In the genomic region with DNA sequence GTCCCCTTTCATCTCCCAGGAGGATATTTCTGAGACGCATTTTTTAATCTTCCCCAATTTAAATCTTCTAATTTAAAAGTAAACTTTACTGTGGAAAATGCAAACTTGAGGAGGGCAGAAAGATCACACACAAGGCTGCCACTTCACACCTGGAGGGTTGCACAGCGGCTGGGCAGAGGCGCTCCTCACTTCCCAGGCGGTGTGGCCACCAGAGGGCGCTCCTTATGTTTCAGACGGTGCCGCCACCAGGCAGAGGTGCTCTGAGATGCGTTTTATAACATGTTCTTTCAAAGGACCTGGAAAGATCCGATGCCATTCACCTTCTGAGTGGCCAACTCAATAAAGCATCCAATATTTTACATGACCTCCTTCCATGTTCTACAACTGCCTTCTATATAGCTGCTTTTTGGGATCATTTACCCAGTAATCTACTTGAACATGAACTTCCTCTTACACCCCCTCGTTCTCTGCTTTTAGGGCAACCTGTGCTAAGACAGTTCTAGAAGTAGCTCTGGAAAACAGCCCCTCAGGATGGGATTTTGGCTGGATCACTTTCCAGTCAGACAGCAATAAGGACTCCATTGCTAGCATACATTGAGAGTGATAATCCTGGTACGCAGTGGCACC, we compare ENCODE assay signal across 9 cellular contexts. TPM values are rescaled to one million over a fixed set of nuclear protein-coding genes. Genes with fewer than 3 reads are reported as not detected.
A peak's percentile ranks its signal among the peaks of the same experiment; 100 is the strongest.
DNase-seq lines count a peak whose midpoint lies in the region; ATAC-seq, FAIRE-seq and TF ChIP-seq lines count a peak whose summit lies in the region.
"Had no signal": no experiment of that assay in that cellular context is flagged by ENCODE, and none has a peak within 500 bp of the region (broad histone marks: within the 10 kb centered on the region; RNA-seq: fewer than 3 reads in every experiment).

No MANE protein-coding gene starts in this region.

- no peaks in the 10 kb centered on the region for H3K36me3 Mint-ChIP-seq in CD14-positive monocyte
- no peaks in the 10 kb centered on the region for H3K36me3 Mint-ChIP-seq in activated CD4-positive, alpha-beta memory T cell treated with anti-CD3 and anti-CD28 coated beads, Interleukin-2, amount 10 ng/mL, durations not matched to agents 7 days and 5 days (ENCODE audit: low read depth)

- H3K4me1 Mint-ChIP-seq in CD14-positive monocyte, result no peaks in the 10 kb centered on the region
- no peaks in the 10 kb centered on the region for H3K4me1 Mint-ChIP-seq in activated CD4-positive, alpha-beta memory T cell treated with anti-CD3 and anti-CD28 coated beads, Interleukin-2, amount 10 ng/mL, durations not matched to agents 7 days and 5 days

- TF ChIP-seq CTCF in CD14-positive monocyte (IDR thresholded peaks at IDR 0.05), result peak; percentile 37

- H3K4me3 Mint-ChIP-seq in CD14-positive monocyte, result no peak overlapping the region
- no peak overlapping the region for H3K4me3 Mint-ChIP-seq in activated CD4-positive, alpha-beta memory T cell treated with anti-CD3 and anti-CD28 coated beads, Interleukin-2, amount 10 ng/mL, durations not matched to agents 7 days and 5 days
- H3K4me3 Mint-ChIP-seq: T-helper 1 cell treated with Interleukin-12 subunit alpha and Interleukin-12 subunit beta and Interleukin-4 antibody, amounts not matched to agents 30 μg/mL and 1 μg/mL, for 36 hours had no signal

- CTCF ChIA-PET in activated CD4-positive, alpha-beta memory T cell treated with anti-CD3 and anti-CD28 coated beads, Interleukin-2, amount 10 ng/mL, durations not matched to agents 7 days and 5 days (lab: Charles Lee), result interaction anchor here (0.9 to 1.0 kb wide), 2 partner anchors 9 to 15 kb away, joined by 3 to 4 read pairs; no protein-coding TSS in a partner anchor

- POLR2A ChIA-PET in activated CD4-positive, alpha-beta memory T cell treated with anti-CD3 and anti-CD28 coated beads, Interleukin-2, amount 10 ng/mL, durations not matched to agents 7 days and 5 days (lab: Charles Lee), result no interaction called here

- H3K9me3 Mint-ChIP-seq in CD14-positive monocyte, result peaks cover 18 to 31% (median 25%) of the 10 kb centered on the region in 7 donors
- peaks cover 13% of the 10 kb centered on the region for H3K9me3 Mint-ChIP-seq in activated CD4-positive, alpha-beta memory T cell treated with anti-CD3 and anti-CD28 coated beads, Interleukin-2, amount 10 ng/mL, durations not matched to agents 7 days and 5 days

- DNase-seq in CD14-positive monocyte (ENCODE audit: low spot score) (no peak), HT-29 (ENCODE audit: low spot score) (peak; percentile 80), left lobe of liver (ENCODE audit: low spot score) (peak; percentile 59), HTR-8/SVneo (ENCODE audit: insufficient read length, low spot score) (no peak), posterior cingulate gyrus (no peak), pons (ENCODE audit: low spot score) (no peak)
- DNase-seq in activated CD4-positive, alpha-beta memory T cell treated with anti-CD3 and anti-CD28 coated beads, Interleukin-2, amount 10 ng/mL, durations not matched to agents 7 days and 5 days, result peak; percentile 37

- intact Hi-C loops in CD14-positive monocyte (cut with micrococcal nuclease), result no loop called here
- intact Hi-C loops in posterior cingulate gyrus (cut with DNase I), result no loop called here

- FAIRE-seq in HTR-8/SVneo (lab: Jason Lieb, UNC), result no peak

- peaks cover 0 to 10% (median 7%) of the 10 kb centered on the region in 3 donors for H3K27me3 Mint-ChIP-seq in CD14-positive monocyte (ENCODE audit: low read depth in 3 of 3)
- H3K27me3 Mint-ChIP-seq in activated CD4-positive, alpha-beta memory T cell treated with anti-CD3 and anti-CD28 coated beads, Interleukin-2, amount 10 ng/mL, durations not matched to agents 7 days and 5 days, result peaks cover 6% of the 10 kb centered on the region

- no peak overlapping the region for H3K27ac Mint-ChIP-seq in CD14-positive monocyte
- no peak overlapping the region for H3K27ac Mint-ChIP-seq in activated CD4-positive, alpha-beta memory T cell treated with anti-CD3 and anti-CD28 coated beads, Interleukin-2, amount 10 ng/mL, durations not matched to agents 7 days and 5 days
- H3K27ac Mint-ChIP-seq: T-helper 1 cell treated with Interleukin-12 subunit alpha and Interleukin-12 subunit beta and Interleukin-4 antibody, amounts not matched to agents 30 μg/mL and 1 μg/mL, for 36 hours had no signal

- ATAC-seq in left lobe of liver, result peak; percentile 96
- ATAC-seq in HG02840 (IDR thresholded peaks at IDR 0.05; ENCODE audit: low FRiP score, unreplicated experiment), result no peak

RNA-seq across cellular contexts. Expression of a gene that starts 14.8 kb away (rescaled TPM):
- not detected for polyA plus RNA-seq in CD14-positive monocyte
- 0.05 TPM in 2 replicates for total RNA-seq in HT-29 (2014; rRNA removed; shearing (Covaris generic))
- total RNA-seq in activated CD4-positive, alpha-beta memory T cell treated with anti-CD3 and anti-CD28 coated beads, Interleukin-2, amount 10 ng/mL, durations not matched to agents 7 days and 5 days, result not detected
- total RNA-seq in left lobe of liver, result 0.53 TPM

Comparison
In these comparisons a context has a peak if more than half of its experiments do, and no peak if none do; other contexts are left out.
1. DNase-seq: peak in HT-29 (single experiment), activated CD4-positive, alpha-beta memory T cell treated with anti-CD3 and anti-CD28 coated beads, Interleukin-2, amount 10 ng/mL, durations not matched to agents 7 days and 5 days (single experiment) and left lobe of liver (single experiment); none in CD14-positive monocyte (single experiment), HTR-8/SVneo (single experiment), posterior cingulate gyrus (0 of 10) and pons (single experiment).